ENCODE assay signal across 17 cellular contexts in the genomic region with DNA sequence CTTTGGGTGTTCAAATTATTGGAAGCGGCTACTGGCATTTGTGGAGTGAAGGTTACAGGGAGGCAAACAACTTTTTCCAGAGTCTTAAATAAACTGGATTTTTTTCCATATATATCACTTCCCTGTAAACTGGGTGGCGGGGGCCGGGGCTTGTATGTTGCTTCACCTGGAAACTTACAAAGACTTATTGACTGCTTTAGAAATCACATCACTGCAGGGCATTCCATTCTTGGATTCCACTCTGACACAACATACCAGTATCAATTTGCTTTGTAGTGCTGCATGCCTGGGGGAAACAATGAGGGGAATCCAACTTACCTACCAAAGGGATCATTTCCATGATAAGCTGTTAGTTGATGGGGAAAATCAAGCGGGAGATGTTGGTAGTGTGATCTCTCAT. TPM values are rescaled to one million over a fixed set of nuclear protein-coding genes. Genes with fewer than 3 reads are reported as not detected.
DNase-seq lines count a peak whose midpoint lies in the region; ATAC-seq and TF ChIP-seq lines count a peak whose summit lies in the region.
"Had no signal": no experiment of that assay in that cellular context is flagged by ENCODE, and none has a peak within 500 bp of the region (broad histone marks: within the 10 kb centered on the region; RNA-seq: fewer than 3 reads in every experiment).

No MANE protein-coding gene starts in this region.

- POLR2A ChIA-PET in PC-3 (lab: Charles Lee; ENCODE audit: unreplicated experiment): no interaction called here

- H3K9ac ChIP-seq in PC-3 (ENCODE audit: low read length): no peak overlapping the region
- no peak overlapping the region for H3K9ac ChIP-seq in smooth muscle cell (ENCODE audit: low read depth)

- H3K4me1 ChIP-seq in PC-3 (ENCODE audit: insufficient read depth, low read length): peaks cover 14% of the 10 kb centered on the region
- no peaks in the 10 kb centered on the region for H3K4me1 ChIP-seq in foreskin keratinocyte
- peaks cover 8% of the 10 kb centered on the region for H3K4me1 ChIP-seq in smooth muscle cell (ENCODE audit: low read depth)
- H3K4me1 ChIP-seq: pancreas had no signal

- peak overlapping the region; percentile 16; the same call in 1 of the 2 replicates for H3K27ac ChIP-seq in PC-3 (ENCODE audit: low read length)
- H3K27ac ChIP-seq in foreskin keratinocyte: no peak overlapping the region
- H3K27ac ChIP-seq in smooth muscle cell (ENCODE audit: low read depth): peak overlapping the region; percentile 82
- no peak overlapping the region for H3K27ac ChIP-seq in substantia nigra (ENCODE audit: low read depth, low read length, poor library complexity, severe bottlenecking)
- H3K27ac ChIP-seq: HL-60, pancreas had no signal

- H4K20me1 ChIP-seq in PC-3 (ENCODE audit: low read length) (no peaks in the 10 kb centered on the region), smooth muscle cell (ENCODE audit: low read depth) (no peaks in the 10 kb centered on the region)

- H3K4me3 ChIP-seq in PC-3 (ENCODE audit: low read length) (no peak overlapping the region), smooth muscle cell (no peak overlapping the region)
- H3K4me3 ChIP-seq: pancreas had no signal

- H3K79me2 ChIP-seq in PC-3 (ENCODE audit: low read length): no peaks in the 10 kb centered on the region
- peaks cover 11% of the 10 kb centered on the region for H3K79me2 ChIP-seq in smooth muscle cell (ENCODE audit: low read depth)

- TF ChIP-seq CTCF in PC-3 (conservative IDR thresholded peaks at IDR 0.05; ENCODE audit: low read depth, low read length) (no peak), foreskin keratinocyte (conservative IDR thresholded peaks at IDR 0.05) (no peak), smooth muscle cell (IDR thresholded peaks at IDR 0.05; ENCODE audit: borderline replicate concordance, insufficient read depth, poor library complexity, severe bottlenecking) (no peak)

- no peaks in the 10 kb centered on the region for H3K36me3 ChIP-seq in PC-3 (ENCODE audit: low read depth, low read length)
- H3K36me3 ChIP-seq in smooth muscle cell (ENCODE audit: low read depth): no peaks in the 10 kb centered on the region
- H3K36me3 ChIP-seq: pancreas had no signal

- ATAC-seq in PC-3: no peak
- peak; percentile 37 for ATAC-seq in foreskin keratinocyte
- no peak for ATAC-seq in HG03521 (IDR thresholded peaks at IDR 0.05; ENCODE audit: unreplicated experiment)
- ATAC-seq: stimulated activated naive CD8-positive, alpha-beta T cell treated with anti-CD3 and anti-CD28 coated beads, Interleukin-15, amount 100 ng/mL, for 72 hours had no signal

- no peaks in the 10 kb centered on the region for H3F3A ChIP-seq in PC-3 (ENCODE audit: low read length, unreplicated experiment)
- H3F3A ChIP-seq in smooth muscle cell (ENCODE audit: low read depth): no peaks in the 10 kb centered on the region

- H3K4me2 ChIP-seq in PC-3 (ENCODE audit: low read length) (no peak overlapping the region), smooth muscle cell (peak overlapping the region; percentile 26)

- no TSS peak for BruUV-seq in PC-3 (replicated peaks; lab: Mats Ljungman, UMichigan)

- H3K27me3 ChIP-seq in PC-3 (ENCODE audit: low read length): no peaks in the 10 kb centered on the region
- H3K27me3 ChIP-seq in foreskin keratinocyte: no peaks in the 10 kb centered on the region
- no peaks in the 10 kb centered on the region for H3K27me3 ChIP-seq in smooth muscle cell (ENCODE audit: low read depth)

- H2AFZ ChIP-seq in PC-3 (ENCODE audit: low read length) (no peak overlapping the region), smooth muscle cell (ENCODE audit: low read depth) (no peak overlapping the region)

- H3K9me2 ChIP-seq in PC-3 (replicated peaks; ENCODE audit: low read length): no peaks in the 10 kb centered on the region

- CTCF ChIA-PET in PC-3 (lab: Charles Lee): no interaction called here

- H3K9me3 ChIP-seq in PC-3 (ENCODE audit: low read length) (no peaks in the 10 kb centered on the region), smooth muscle cell (replicated peaks; ENCODE audit: low read depth) (no peaks in the 10 kb centered on the region)
- H3K9me3 ChIP-seq: pancreas had no signal

- intact Hi-C loops in PC-3 (cut with micrococcal nuclease): no loop called here

- peak; percentile 2 for DNase-seq in ELR (ENCODE audit: low read depth)
- no peak for DNase-seq in PC-3
- DNase-seq in foreskin keratinocyte: peak in 1 of 2 donors; percentile 1
- DNase-seq in smooth muscle cell (lab: John Stamatoyannopoulos, UW; ENCODE audit: unreplicated experiment): no peak
- DNase-seq in substantia nigra (lab: John Stamatoyannopoulos, UW): no peak
- DNase-seq in RPMI8226: no peak
- DNase-seq: activated CD4-positive, alpha-beta T cell treated with anti-CD3 and anti-CD28 coated beads, Interleukin-2, amount 50 U/mL, for 1 hour; activated T-cell treated with anti-CD3 and anti-CD28 coated beads, Interleukin-2, amount 50 U/mL, for 1 hour; central memory CD4-positive, alpha-beta T cell; DMS79 treated with DMSO at 0.1 percent for 48 hours; endodermal cell; Kasumi-1; NCI-H1436 treated with DMSO at 0.1 percent for 48 hours; pancreas; stimulated activated naive CD8-positive, alpha-beta T cell treated with anti-CD3 and anti-CD28 coated beads, Interleukin-15, amount 100 ng/mL, for 72 hours had no signal

- 80% methylated on average over 4 of the region's 4 CpGs for WGBS in smooth muscle cell (ENCODE audit: low lambda C conversion rate)

RNA-seq across cellular contexts. Expression of a gene that starts 21.7 kb away (rescaled TPM):
- total RNA-seq in PC-3 (2014; rRNA removed) (8.2 and 21.1 TPM in 2 replicates), foreskin keratinocyte (7.8 and 9.5 TPM in 2 replicates), smooth muscle cell (7.6 and 16.3 TPM in 2 replicates)
- polyA plus RNA-seq in foreskin keratinocyte (4.7 and 5.8 TPM in 2 replicates), smooth muscle cell (18.5 and 27.4 TPM in 2 replicates)

Comparison
In these comparisons a context has a peak if more than half of its experiments do, and no peak if none do; other contexts are left out.
1. H3K27ac ChIP-seq: peak in PC-3 (single experiment) and smooth muscle cell (single experiment); none in foreskin keratinocyte (single experiment) and substantia nigra (single experiment).